8 cellular contexts compared by ENCODE assay signal in genomic region chr12:109899783-109900751, GRCh38. TPM values are rescaled to one million over a fixed set of nuclear protein-coding genes. Genes with fewer than 3 reads are reported as not detected.
DNase-seq lines count a peak whose midpoint lies in the region; ATAC-seq and TF ChIP-seq lines count a peak whose summit lies in the region.

TSS of gene TCHP (plus strand) at chr12:109900274. CDS start at chr12:109903027, 2,753 bp downstream.

- no peaks in the 10 kb centered on the region for H3K27me3 Mint-ChIP-seq in activated CD8-positive, alpha-beta memory T cell treated with anti-CD3 and anti-CD28 coated beads, Interleukin-2, amount 10 ng/mL, durations not matched to agents 7 days and 5 days
- H3K27me3 Mint-ChIP-seq in endodermal cell (ENCODE audit: insufficient read depth): peaks cover 28% of the 10 kb centered on the region

- H3K27me3 ChIP-seq in NT2/D1 (ENCODE audit: insufficient read depth, insufficient read length): peaks cover 78% of the 10 kb centered on the region
- H3K27me3 ChIP-seq in endodermal cell (ENCODE audit: control insufficient read depth, insufficient read depth, low read length, poor library complexity, severe bottlenecking): no peaks in the 10 kb centered on the region

- H3K27ac Mint-ChIP-seq in activated CD8-positive, alpha-beta memory T cell treated with anti-CD3 and anti-CD28 coated beads, Interleukin-2, amount 10 ng/mL, durations not matched to agents 7 days and 5 days: peak within 1 kb of the TSS; percentile 95
- H3K27ac Mint-ChIP-seq in endodermal cell: peak within 1 kb of the TSS; percentile 94

- peak; percentile 86 for ATAC-seq in GM19395 (IDR thresholded peaks at IDR 0.05; ENCODE audit: unreplicated experiment)
- ATAC-seq in activated CD8-positive, alpha-beta memory T cell treated with anti-CD3 and anti-CD28 coated beads, Interleukin-2, amount 10 ng/mL, durations not matched to agents 7 days and 5 days: peak; percentile 92

- H3K36me3 ChIP-seq in NT2/D1 (ENCODE audit: insufficient read depth, insufficient read length, low read length): peaks cover 24% of the 10 kb centered on the region
- H3K36me3 ChIP-seq in endodermal cell (ENCODE audit: control insufficient read depth, insufficient read depth, low read length): peaks cover 15% of the 10 kb centered on the region

- H3K9me3 Mint-ChIP-seq in activated CD8-positive, alpha-beta memory T cell treated with anti-CD3 and anti-CD28 coated beads, Interleukin-2, amount 10 ng/mL, durations not matched to agents 7 days and 5 days (ENCODE audit: low read depth): no peaks in the 10 kb centered on the region
- no peaks in the 10 kb centered on the region for H3K9me3 Mint-ChIP-seq in endodermal cell

- H3K9ac ChIP-seq in NT2/D1 (ENCODE audit: insufficient read length, low read depth): peak within 1 kb of the TSS; percentile 86
- peak within 1 kb of the TSS; percentile 67 for H3K9ac ChIP-seq in endodermal cell (ENCODE audit: extremely low read depth, low read length, poor library complexity, severe bottlenecking)

- CTCF ChIA-PET in activated CD8-positive, alpha-beta memory T cell treated with anti-CD3 and anti-CD28 coated beads, Interleukin-2, amount 10 ng/mL, durations not matched to agents 7 days and 5 days (lab: Charles Lee): interaction anchor here (0.6 to 3.4 kb wide), 10 partner anchors 8 to 1268 kb away, joined by 3 to 17 read pairs (median 5); no protein-coding TSS in a partner anchor

- DNase-seq in C1 segment of cervical spinal cord (lab: John Stamatoyannopoulos, UW) (peak; percentile 32 to 87 (median 80)), HT1080 (ENCODE audit: low read depth) (peak; percentile 84), NT2/D1 (ENCODE audit: low read depth, low spot score) (peak; percentile 64), endodermal cell (peak; percentile 95), mesenteric fat pad (ENCODE audit: low spot score) (peak; percentile 93)
- peak; percentile 84 for DNase-seq in activated CD8-positive, alpha-beta memory T cell treated with anti-CD3 and anti-CD28 coated beads, Interleukin-2, amount 10 ng/mL, durations not matched to agents 7 days and 5 days
- peak; percentile 38 for DNase-seq in stimulated activated CD8-positive, alpha-beta memory T cell treated with anti-CD3 and anti-CD28 coated beads, Interleukin-15, amount 100 ng/mL, for 1 hour (ENCODE audit: low read depth)

- H3K4me1 Mint-ChIP-seq in activated CD8-positive, alpha-beta memory T cell treated with anti-CD3 and anti-CD28 coated beads, Interleukin-2, amount 10 ng/mL, durations not matched to agents 7 days and 5 days: peaks cover 27% of the 10 kb centered on the region
- H3K4me1 Mint-ChIP-seq in endodermal cell: peaks cover 21% of the 10 kb centered on the region

- peaks cover 20% of the 10 kb centered on the region for H3K36me3 Mint-ChIP-seq in activated CD8-positive, alpha-beta memory T cell treated with anti-CD3 and anti-CD28 coated beads, Interleukin-2, amount 10 ng/mL, durations not matched to agents 7 days and 5 days
- H3K36me3 Mint-ChIP-seq in endodermal cell (ENCODE audit: low read depth): peaks cover 20% of the 10 kb centered on the region

- H3K27ac ChIP-seq in endodermal cell (ENCODE audit: low read depth, low read length): peak within 1 kb of the TSS; percentile 45

- H3K9me3 ChIP-seq in NT2/D1 (ENCODE audit: insufficient read depth, low read length): no peaks in the 10 kb centered on the region
- H3K9me3 ChIP-seq in endodermal cell (ENCODE audit: control insufficient read depth, low read length): no peaks in the 10 kb centered on the region

- peak within 1 kb of the TSS; percentile 80 for H3K4me3 Mint-ChIP-seq in activated CD8-positive, alpha-beta memory T cell treated with anti-CD3 and anti-CD28 coated beads, Interleukin-2, amount 10 ng/mL, durations not matched to agents 7 days and 5 days
- H3K4me3 Mint-ChIP-seq in endodermal cell: peak within 1 kb of the TSS; percentile 92

- H3K4me1 ChIP-seq in NT2/D1 (ENCODE audit: insufficient read depth, insufficient read length) (peaks cover 3% of the 10 kb centered on the region), endodermal cell (ENCODE audit: control insufficient read depth, insufficient read depth, low read length) (no peaks in the 10 kb centered on the region)

- peak within 1 kb of the TSS; percentile 78 for H3K4me3 ChIP-seq in NT2/D1 (ENCODE audit: insufficient read length, low read depth)
- H3K4me3 ChIP-seq in endodermal cell (ENCODE audit: low read length): peak within 1 kb of the TSS; percentile 95

- WGBS in endodermal cell (ENCODE audit: insufficient coverage in 1 of 2, insufficient read length in 1 of 2), 2 experiments: 5 to 11% methylated on average over 37 to 69 of the region's 69 CpGs

- TF ChIP-seq CTCF in endodermal cell (conservative IDR thresholded peaks at IDR 0.05): no peak

RNA-seq across cellular contexts. Expression of gene TCHP, which starts in this region (rescaled TPM):
- total RNA-seq in HT1080 (2014; rRNA removed; shearing (Covaris generic)): 8.7 and 11.1 TPM in 2 replicates
- 11.7 and 16.3 TPM in 2 replicates for polyA plus RNA-seq in HT1080 (2015; cell fraction: cytosol; rRNA removed)
- 23.0 and 27.6 TPM in 2 replicates for polyA plus RNA-seq in HT1080 (2015; cell fraction: nucleus; rRNA removed)
- 10 to 100 TPM; 38.4 to 40.1 TPM for total RNA-seq in activated CD8-positive, alpha-beta memory T cell treated with anti-CD3 and anti-CD28 coated beads, Interleukin-2, amount 10 ng/mL, durations not matched to agents 7 days and 5 days
- total RNA-seq in endodermal cell (10 to 100 TPM; 26.1 to 31.9 TPM), mesenteric fat pad (8.6 TPM)
- 19.2 TPM for polyA plus RNA-seq in endodermal cell (2013, experiment 1 of 2)
- polyA plus RNA-seq in endodermal cell (2013, experiment 2 of 2): 16.8 TPM

Comparison
In these comparisons a context has a peak if more than half of its experiments do, and no peak if none do; other contexts are left out.
1. Peak in every context shown above with its lines: DNase-seq, ATAC-seq, H3K4me3 ChIP-seq and H3K27ac ChIP-seq.
2. DNase-seq: peak in every context shown above with its lines; median percentile 95 in endodermal cell; 93 in mesenteric fat pad; 84 in HT1080; 84 in activated CD8-positive, alpha-beta memory T cell treated with anti-CD3 and anti-CD28 coated beads, Interleukin-2, amount 10 ng/mL, durations not matched to agents 7 days and 5 days; 80 in C1 segment of cervical spinal cord; 64 in NT2/D1; 38 in stimulated activated CD8-positive, alpha-beta memory T cell treated with anti-CD3 and anti-CD28 coated beads, Interleukin-15, amount 100 ng/mL, for 1 hour.